In the genomic region with DNA sequence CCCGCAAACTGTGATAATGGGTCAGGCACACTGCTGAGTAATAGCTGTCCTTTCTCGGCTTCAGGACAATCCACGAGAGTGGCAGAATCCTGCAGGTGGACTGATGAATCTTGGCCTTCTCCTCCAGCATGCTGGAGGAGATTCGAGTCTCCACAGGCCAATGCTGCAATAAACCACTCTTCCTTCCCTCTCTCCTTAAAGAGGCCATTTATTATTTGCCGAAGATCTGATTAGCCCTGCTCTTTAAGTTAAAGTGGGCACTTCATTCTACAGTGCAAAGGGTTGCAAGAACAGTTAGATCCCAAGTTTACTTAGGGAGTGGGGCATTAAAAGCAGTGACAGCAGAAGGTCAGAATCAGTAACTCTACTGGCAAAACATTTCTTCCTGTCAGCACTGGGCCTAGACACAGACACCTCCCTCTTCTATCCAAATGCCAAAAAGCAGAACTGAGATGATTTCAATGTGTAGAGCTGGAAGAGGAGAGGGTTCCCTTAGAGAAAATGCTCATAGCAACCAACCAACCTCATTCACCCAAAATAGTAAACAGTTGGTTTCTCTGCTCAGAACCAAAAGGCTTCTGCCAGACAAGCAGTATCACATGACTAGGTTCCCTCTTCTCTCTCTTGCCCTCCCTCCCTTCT, we compare ENCODE assay signal across 8 cellular contexts.
A peak's percentile ranks its signal among the peaks of the same experiment; 100 is the strongest.
DNase-seq lines count a peak whose midpoint lies in the region; ATAC-seq, FAIRE-seq and TF ChIP-seq lines count a peak whose summit lies in the region.

No MANE protein-coding gene starts in this region.

- ATAC-seq in A549: peak; percentile 30 to 44; a peak in 4 of 6 replicates
- peak; percentile 91 for ATAC-seq in GM18867 (IDR thresholded peaks at IDR 0.05; ENCODE audit: unreplicated experiment)
- ATAC-seq in HG03060 (IDR thresholded peaks at IDR 0.05; ENCODE audit: low read depth, unreplicated experiment): peak; percentile 83
- peak; percentile 94 to 96 for ATAC-seq in left cardiac atrium

- no peak overlapping the region for H3K9ac ChIP-seq in stomach smooth muscle (ENCODE audit: low read length in 2 of 2)

- DNase-seq in A549 (ENCODE audit: low read depth in 1 of 2, low spot score in 1 of 2): no peak
- DNase-seq in SIG-M5 treated with dmso at 0.1 percent for 504 hours (lab: John Stamatoyannopoulos, UW; ENCODE audit: unreplicated experiment): peak; percentile 95
- DNase-seq in left cardiac atrium: no peak
- DNase-seq in posterior cingulate gyrus: no peak
- no peak for DNase-seq in ecto neural progenitor cell (ENCODE audit: low spot score)

- H3K9me3 ChIP-seq in A549 (no peaks in the 10 kb centered on the region), stomach smooth muscle (ENCODE audit: control insufficient read depth in 2 of 2, low read length in 2 of 2) (no peaks in the 10 kb centered on the region)

- POLR2A ChIA-PET in A549 (lab: Yijun Ruan, JAX): no interaction called here

- TF ChIP-seq CTCF in A549 (IDR thresholded peaks at IDR 0.05): no peak

- H3K36me3 ChIP-seq in stomach smooth muscle (ENCODE audit: control insufficient read depth in 2 of 2, insufficient read depth in 2 of 2, low read length in 2 of 2): no peaks in the 10 kb centered on the region

- no peak for TF ChIP-seq EP300 in A549 (IDR thresholded peaks at IDR 0.05)

- no peak for TF ChIP-seq RAD21 in A549 (conservative IDR thresholded peaks at IDR 0.05 in 1 of 2, IDR thresholded peaks at IDR 0.05 in 1 of 2)

- TF ChIP-seq POLR2A in A549 (IDR thresholded peaks at IDR 0.05; ENCODE audit: low read length): no peak

- peaks cover 68% of the 10 kb centered on the region for H3K4me1 ChIP-seq in A549
- peaks cover 8% of the 10 kb centered on the region for H3K4me1 ChIP-seq in stomach smooth muscle (ENCODE audit: control insufficient read depth, insufficient read depth, low read length)

- H3K27me3 ChIP-seq in stomach smooth muscle (ENCODE audit: control insufficient read depth in 1 of 2, insufficient read depth in 2 of 2, low read length in 2 of 2): no peaks in the 10 kb centered on the region

- WGBS in A549 (ENCODE audit: missing lambda C conversion rate): 46% methylated on average over 5 of the region's 5 CpGs

- intact Hi-C loops in left cardiac atrium (cut with DNase I) (no loop called here), posterior cingulate gyrus (cut with DNase I) (no loop called here)

- FAIRE-seq in A549 (lab: Jason Lieb, UNC): no peak

- H3K27ac ChIP-seq in A549: peak overlapping the region; percentile 80 to 96
- peak overlapping the region; percentile 25 for H3K27ac ChIP-seq in stomach smooth muscle (ENCODE audit: low read length)

- H3K4me2 ChIP-seq in A549: peak overlapping the region; percentile 52

- CTCF ChIA-PET in A549 (lab: Yijun Ruan, JAX): interaction anchor here (1.3 to 2.1 kb wide), 3 partner anchors 50 to 159 kb away, joined by 3 to 13 read pairs (median 4); no protein-coding TSS in a partner anchor

- no peak overlapping the region for H3K4me3 ChIP-seq in A549
- peak overlapping the region in 1 of 2 donors; percentile 31 for H3K4me3 ChIP-seq in stomach smooth muscle (ENCODE audit: low read length in 2 of 2)

TF ChIP-seq in A549, 52 proteins besides CTCF, POLR2A, EP300 and RAD21:
- TF ChIP-seq RNF2 (IDR thresholded peaks at IDR 0.05; ENCODE audit: borderline replicate concordance, low read depth): no peak

Comparison
In these comparisons a context has a peak if more than half of its experiments do, and no peak if none do; other contexts are left out.
1. ATAC-seq: peak in every context shown above with its lines; median percentile 95 in left cardiac atrium; 91 in GM18867; 83 in HG03060; 37 in A549.